Comparison of ENCODE assay signal across 23 cellular contexts in genomic region chr5:14801792-14802191, GRCh38.
"Had no signal": no experiment of that assay in that cellular context is flagged by ENCODE, and none has a peak within 500 bp of the region (broad histone marks: within the 10 kb centered on the region; RNA-seq: fewer than 3 reads in every experiment).

No MANE protein-coding gene starts in this region.

- H3K27ac ChIP-seq: colonic mucosa, heart right ventricle, uterus had no signal

- H3K9me3 ChIP-seq: colonic mucosa, heart right ventricle, mucosa of descending colon, uterus had no signal

- H3K27me3 Mint-ChIP-seq: activated CD8-positive, alpha-beta memory T cell treated with anti-CD3 and anti-CD28 coated beads, Interleukin-2, amount 10 ng/mL, durations not matched to agents 7 days and 5 days; activated CD8-positive, alpha-beta T cell treated with anti-CD3 and anti-CD28 coated beads for 36 hours; stimulated activated memory B cell treated with anti-CD40 and anti-IgM and Interleukin-4, amounts not matched to agents 10 μg/mL and 1 μg/mL and 100 μg/mL, for 72 hours had no signal

- H3K4me3 Mint-ChIP-seq: activated CD8-positive, alpha-beta memory T cell treated with anti-CD3 and anti-CD28 coated beads, Interleukin-2, amount 10 ng/mL, durations not matched to agents 7 days and 5 days; activated CD8-positive, alpha-beta T cell treated with anti-CD3 and anti-CD28 coated beads for 36 hours; neural crest cell; stimulated activated memory B cell treated with anti-CD40 and anti-IgM and Interleukin-4, amounts not matched to agents 10 μg/mL and 1 μg/mL and 100 μg/mL, for 72 hours had no signal

- H3K27ac Mint-ChIP-seq: activated CD8-positive, alpha-beta memory T cell treated with anti-CD3 and anti-CD28 coated beads, Interleukin-2, amount 10 ng/mL, durations not matched to agents 7 days and 5 days; activated CD8-positive, alpha-beta T cell treated with anti-CD3 and anti-CD28 coated beads for 36 hours; stimulated activated memory B cell treated with anti-CD40 and anti-IgM and Interleukin-4, amounts not matched to agents 10 μg/mL and 1 μg/mL and 100 μg/mL, for 72 hours had no signal

- H3K4me1 ChIP-seq: colonic mucosa, uterus had no signal

- H3K27me3 ChIP-seq: colonic mucosa, heart right ventricle, uterus had no signal

- H3K4me3 ChIP-seq: colonic mucosa, heart right ventricle, mucosa of descending colon, smooth muscle cell, uterus had no signal

- FAIRE-seq: bronchial epithelial cell had no signal

- DNase-seq: activated CD4-positive, alpha-beta T cell treated with anti-CD3 and anti-CD28 coated beads for 48 hours; activated CD4-positive, CD25-positive, alpha-beta regulatory T cell; activated CD8-positive, alpha-beta memory T cell treated with anti-CD3 and anti-CD28 coated beads, Interleukin-2, amount 10 ng/mL, durations not matched to agents 7 days and 5 days; activated CD8-positive, alpha-beta T cell treated with anti-CD3 and anti-CD28 coated beads for 36 hours; activated T-cell treated with anti-CD3 and anti-CD28 coated beads, Interleukin-2, amount 50 U/mL, for 1 hour; amygdala; colonic mucosa; foreskin fibroblast; heart right ventricle; islet precursor cell; left cardiac atrium; mesenchymal stem cell; mucosa of descending colon; occipital lobe; posterior cingulate gyrus; stimulated activated CD4-positive, alpha-beta T cell treated with anti-CD3 and anti-CD28 coated beads, Interleukin-15, amount 100 ng/mL, for 24 hours; trophoblast cell; uterus had no signal

- H3K36me3 ChIP-seq: colonic mucosa, uterus had no signal

- H3K9me3 Mint-ChIP-seq: activated CD8-positive, alpha-beta T cell treated with anti-CD3 and anti-CD28 coated beads for 36 hours; stimulated activated memory B cell treated with anti-CD40 and anti-IgM and Interleukin-4, amounts not matched to agents 10 μg/mL and 1 μg/mL and 100 μg/mL, for 72 hours had no signal

- ATAC-seq: activated CD8-positive, alpha-beta memory T cell treated with anti-CD3 and anti-CD28 coated beads, Interleukin-2, amount 10 ng/mL, durations not matched to agents 7 days and 5 days; activated CD8-positive, alpha-beta T cell treated with anti-CD3 and anti-CD28 coated beads for 36 hours; heart right ventricle; left cardiac atrium; mucosa of descending colon; sciatic nerve; stimulated activated memory B cell treated with anti-CD40 and anti-IgM and Interleukin-4, amounts not matched to agents 10 μg/mL and 1 μg/mL and 100 μg/mL, for 72 hours had no signal
